Comparison of ENCODE assay signal across 8 cellular contexts in the genomic region with DNA sequence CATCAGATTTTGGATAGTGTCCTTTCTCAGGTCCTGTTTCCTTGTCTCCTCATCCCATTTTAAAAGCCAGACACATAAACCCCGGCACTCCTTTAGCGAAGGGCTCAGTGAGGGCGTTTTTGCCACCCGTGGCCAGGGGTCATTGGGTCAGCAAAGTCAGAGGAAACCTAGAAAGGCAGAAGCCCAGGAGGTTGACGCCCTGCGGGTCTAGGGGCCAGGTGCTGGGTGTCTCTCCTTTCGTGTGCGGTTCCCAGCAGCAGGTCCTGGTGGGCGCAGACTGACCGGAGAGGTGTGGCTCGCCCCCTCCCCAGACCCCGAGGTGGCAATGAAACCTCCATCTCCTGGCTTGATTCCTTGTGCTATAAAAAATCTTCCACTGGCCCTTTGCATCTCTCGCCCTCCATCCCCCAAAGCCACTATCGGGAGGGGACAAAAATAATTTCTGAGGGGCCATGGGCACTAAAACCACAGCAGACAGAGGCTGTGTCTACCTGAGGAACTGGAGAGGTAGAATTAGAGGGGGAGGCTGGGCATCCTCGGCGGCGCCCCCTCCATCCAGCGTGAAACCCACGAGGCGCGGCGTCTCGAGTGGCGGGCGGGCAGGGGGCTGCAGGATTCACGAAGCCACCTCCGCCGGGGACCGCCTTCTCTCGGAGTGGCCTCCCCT. TPM values are rescaled to one million over a fixed set of nuclear protein-coding genes. Genes with fewer than 3 reads are reported as not detected.
DNase-seq lines count a peak whose midpoint lies in the region; ATAC-seq and TF ChIP-seq lines count a peak whose summit lies in the region.

No MANE protein-coding gene starts in this region.

- no peak for TF ChIP-seq EP300 in upper lobe of left lung (IDR thresholded peaks at IDR 0.05)

- ATAC-seq in lower lobe of right lung: no peak
- ATAC-seq in upper lobe of left lung (ENCODE audit: low FRiP score in 2 of 2): no peak
- no peak for ATAC-seq in GM21447 (IDR thresholded peaks at IDR 0.05; ENCODE audit: unreplicated experiment)

- H3K4me1 ChIP-seq in lower lobe of right lung: peaks cover 25% of the 10 kb centered on the region
- H3K4me1 ChIP-seq in upper lobe of left lung: peaks cover 5 to 16% (median 9%) of the 10 kb centered on the region in 4 donors

- intact Hi-C loops in lower lobe of right lung (cut with DNase I): no loop called here

- H3K4me3 ChIP-seq in NB4 (ENCODE audit: low read depth, low read length) (peak overlapping the region; percentile 61), lower lobe of right lung (peak overlapping the region; percentile 79), upper lobe of left lung (peak overlapping the region; percentile 79 to 93 (median 90))

- H3K9me3 ChIP-seq in lower lobe of right lung (no peaks in the 10 kb centered on the region), upper lobe of left lung (no peaks in the 10 kb centered on the region)

- H3K27ac ChIP-seq in lower lobe of right lung: peak overlapping the region; percentile 96
- peak overlapping the region; percentile 92 to 98 (median 95) for H3K27ac ChIP-seq in upper lobe of left lung

- DNase-seq in D341Med (ENCODE audit: low spot score) (peak; percentile 21), NB4 (ENCODE audit: low read depth) (peak; percentile 1), cerebellar cortex (ENCODE audit: low spot score) (peak; percentile 23), lower lobe of right lung (peak; percentile 47), upper lobe of left lung (no peak), SW480 (ENCODE audit: low spot score) (no peak), dedifferentiated amniotic fluid mesenchymal stem cell (ENCODE audit: extremely low spot score) (no peak)

- TF ChIP-seq POLR2A in NB4 (IDR thresholded peaks at IDR 0.05; ENCODE audit: extremely low read depth, insufficient read length) (no peak), upper lobe of left lung (IDR thresholded peaks at IDR 0.05) (peak in 1 of 4 donors; percentile 35)

- WGBS in upper lobe of left lung, 2 donors: 9 to 10% methylated on average over 10 to 15 of the region's 30 CpGs

- H3K36me3 ChIP-seq in lower lobe of right lung (no peaks in the 10 kb centered on the region), upper lobe of left lung (no peaks in the 10 kb centered on the region)

- H3K27me3 ChIP-seq in lower lobe of right lung (ENCODE audit: low read depth) (no peaks in the 10 kb centered on the region), upper lobe of left lung (no peaks in the 10 kb centered on the region)

- TF ChIP-seq CTCF in NB4 (IDR thresholded peaks at IDR 0.05; ENCODE audit: low read depth, low read length) (no peak), lower lobe of right lung (IDR thresholded peaks at IDR 0.05) (no peak), upper lobe of left lung (IDR thresholded peaks at IDR 0.05) (no peak)

RNA-seq across cellular contexts. Expression of a gene that starts 0.9 kb away (rescaled TPM):
- 10.0 TPM for total RNA-seq in lower lobe of right lung
- total RNA-seq in upper lobe of left lung: 10 to 100 TPM in 3 of 6 donors, 1 to 10 TPM in 3; 4.9 to 21.0 (median 10.5) TPM

Comparison
In these comparisons a context has a peak if more than half of its experiments do, and no peak if none do; other contexts are left out.
1. DNase-seq: peak in D341Med (single experiment), NB4 (single experiment), cerebellar cortex (single experiment) and lower lobe of right lung (single experiment); none in upper lobe of left lung (0 of 2), SW480 (single experiment) and dedifferentiated amniotic fluid mesenchymal stem cell (single experiment).
2. Peak in every context shown above with its lines, with median percentiles within 50 percentile points of each other: H3K4me3 ChIP-seq.